ENCODE assay signal across 1 cellular context in genomic region chr3:81638480-81638879, GRCh38.
TF ChIP-seq lines count a peak whose summit lies in the region.

No MANE protein-coding gene starts in this region.

TF ChIP-seq in K562, 482 proteins besides CTCF, POLR2A, EP300 and RAD21 (continued from another document):
- TF ChIP-seq AFF4 (CRISPR knock-in tag; IDR thresholded peaks at IDR 0.05) (no peak), CHAMP1 (IDR thresholded peaks at IDR 0.05) (no peak), CHCHD3 (CRISPR knock-in tag; IDR thresholded peaks at IDR 0.05) (no peak)
- TF ChIP-seq, protein P1, sequence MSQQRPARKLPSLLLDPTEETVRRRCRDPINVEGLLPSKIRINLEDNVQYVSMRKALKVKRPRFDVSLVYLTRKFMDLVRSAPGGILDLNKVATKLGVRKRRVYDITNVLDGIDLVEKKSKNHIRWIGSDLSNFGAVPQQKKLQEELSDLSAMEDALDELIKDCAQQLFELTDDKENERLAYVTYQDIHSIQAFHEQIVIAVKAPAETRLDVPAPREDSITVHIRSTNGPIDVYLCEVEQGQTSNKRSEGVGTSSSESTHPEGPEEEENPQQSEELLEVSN (IDR thresholded peaks at IDR 0.05; ENCODE audit: borderline replicate concordance in 1 of 2, extremely low read depth in 1 of 2, insufficient read depth in 1 of 2, insufficient read length in 1 of 2, low read depth in 1 of 2, low read length in 1 of 2, poor library complexity in 1 of 2, severe bottlenecking in 1 of 2), result no peak
